8 cellular contexts compared by ENCODE assay signal in genomic region chr15:44584162-44584749, GRCh38. TPM values are rescaled to one million over a fixed set of nuclear protein-coding genes. Genes with fewer than 3 reads are reported as not detected.
DNase-seq lines count a peak whose midpoint lies in the region; TF ChIP-seq lines count a peak whose summit lies in the region.

No MANE protein-coding gene starts in this region.

- peak; percentile 61 for TF ChIP-seq CTCF in LNCaP clone FGC (IDR thresholded peaks at IDR 0.05; ENCODE audit: control insufficient read depth, extremely low read depth, insufficient read depth)
- peak; percentile 72 for TF ChIP-seq CTCF in epithelial cell of esophagus (IDR thresholded peaks at IDR 0.05; ENCODE audit: insufficient read depth, low read depth, low read length, missing control alignments)
- no peak for TF ChIP-seq CTCF in mesothelial cell of epicardium (IDR thresholded peaks at IDR 0.05; ENCODE audit: unreplicated experiment)

- H3K4me3 ChIP-seq in LNCaP clone FGC (ENCODE audit: low read depth, low read length) (no peak overlapping the region), epithelial cell of esophagus (ENCODE audit: low read length) (no peak overlapping the region)

- DNase-seq in EH (ENCODE audit: low read depth) (peak; percentile 49), LNCaP clone FGC (ENCODE audit: low read depth) (no peak), epithelial cell of esophagus (ENCODE audit: low read depth) (peak; percentile 65), renal cortical epithelial cell (ENCODE audit: low read depth) (peak; percentile 19), GF-D8 (lab: John Stamatoyannopoulos, UW) (no peak), anterior cingulate cortex (lab: John Stamatoyannopoulos, UW) (no peak), mesothelial cell of epicardium (ENCODE audit: low spot score in 2 of 2, unreplicated experiment in 2 of 2) (no peak)
- peak; percentile 54 for DNase-seq in activated CD4-positive, alpha-beta T cell treated with anti-CD3 and anti-CD28 coated beads, Interleukin-2, amount 50 U/mL, for 1 hour

- no peak overlapping the region for H3K4me3 Mint-ChIP-seq in mesothelial cell of epicardium

- peaks cover 5% of the 10 kb centered on the region for H3K9me3 Mint-ChIP-seq in mesothelial cell of epicardium

- no peak overlapping the region for H3K27ac Mint-ChIP-seq in mesothelial cell of epicardium

- H3K4me1 Mint-ChIP-seq in mesothelial cell of epicardium: no peaks in the 10 kb centered on the region

- no peaks in the 10 kb centered on the region for H3K27me3 Mint-ChIP-seq in mesothelial cell of epicardium (ENCODE audit: low read depth)

- H3K36me3 Mint-ChIP-seq in mesothelial cell of epicardium: peaks cover 51% of the 10 kb centered on the region

RNA-seq across cellular contexts. Expression of gene EIF3J, which starts 47.3 kb away (rescaled TPM):
- 42.4 and 129 TPM in 2 replicates for total RNA-seq in renal cortical epithelial cell
- total RNA-seq in mesothelial cell of epicardium: 75.7 to 80.2 TPM (median 77.8 TPM) in 3 replicates

Comparison
In these comparisons a context has a peak if more than half of its experiments do, and no peak if none do; other contexts are left out.
1. DNase-seq: peak in EH (single experiment), activated CD4-positive, alpha-beta T cell treated with anti-CD3 and anti-CD28 coated beads, Interleukin-2, amount 50 U/mL, for 1 hour (single experiment), epithelial cell of esophagus (single experiment) and renal cortical epithelial cell (single experiment); none in LNCaP clone FGC (single experiment), GF-D8 (single experiment), anterior cingulate cortex (0 of 58) and mesothelial cell of epicardium (0 of 2).